11 cellular contexts compared by ENCODE assay signal in the genomic region with DNA sequence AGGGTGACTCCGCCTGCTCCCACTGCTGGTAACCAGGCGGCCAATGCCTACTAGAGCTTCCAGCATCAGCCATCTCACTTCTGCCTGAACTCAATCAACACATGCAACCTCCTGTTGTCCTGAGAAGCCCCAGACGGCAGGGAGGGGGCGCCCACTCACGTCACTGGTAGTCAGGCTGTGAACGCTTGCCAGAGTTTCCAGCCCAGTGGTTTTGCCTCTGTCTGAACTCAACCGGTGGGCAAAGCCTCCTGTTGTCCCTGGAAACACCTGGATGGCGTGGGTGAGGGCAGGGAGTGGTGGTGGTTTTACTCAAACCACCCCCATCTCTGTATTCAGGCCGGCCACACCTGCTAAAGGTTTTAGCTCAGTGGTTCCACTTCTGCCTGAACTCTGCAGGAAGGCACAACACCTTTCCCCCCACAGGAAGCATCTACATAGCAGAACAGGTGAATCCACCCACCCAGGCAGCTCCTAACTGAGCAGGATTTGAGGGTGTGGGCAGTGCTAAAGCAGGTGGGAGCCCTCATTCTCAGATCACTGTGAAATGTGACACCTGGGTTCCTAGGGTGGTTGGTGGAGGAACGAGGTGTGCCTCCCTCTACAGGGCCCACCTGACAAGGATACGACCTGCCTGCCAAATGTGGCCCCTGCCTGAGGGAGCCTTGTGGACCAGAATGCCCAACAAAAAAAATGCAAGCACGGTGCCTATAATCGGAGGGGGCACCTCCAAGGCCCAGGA.
A peak's percentile ranks its signal among the peaks of the same experiment; 100 is the strongest.
DNase-seq lines count a peak whose midpoint lies in the region; ATAC-seq lines count a peak whose summit lies in the region.
"Had no signal": no experiment of that assay in that cellular context is flagged by ENCODE, and none has a peak within 500 bp of the region (broad histone marks: within the 10 kb centered on the region; RNA-seq: fewer than 3 reads in every experiment).

No MANE protein-coding gene starts in this region.

- intact Hi-C loops in left ventricle myocardium superior (cut with micrococcal nuclease) = no loop called here

- ATAC-seq in GM19467 (IDR thresholded peaks at IDR 0.05; ENCODE audit: unreplicated experiment) (peak; percentile 23), HG03025 (IDR thresholded peaks at IDR 0.05; ENCODE audit: low FRiP score, unreplicated experiment) (peak; percentile 25), HG03045 (IDR thresholded peaks at IDR 0.05; ENCODE audit: unreplicated experiment) (no peak), left ventricle myocardium superior (no peak)
- ATAC-seq in stimulated activated naive CD8-positive, alpha-beta T cell treated with anti-CD3 and anti-CD28 coated beads, Interleukin-15, Interleukin-2, amounts not matched to agents 100 U/mL and 50 U/mL, for 24 hours = peak; percentile 23
- ATAC-seq: natural killer cell treated with Interleukin-12 subunit alpha and Interleukin-12 subunit beta and Interleukin-15 and Interleukin-18, amount 100 ng/mL, for 72 hours had no signal

- DNase-seq in SHP77 (lab: John Stamatoyannopoulos, UW) = peak; percentile 29 to 58
- no peak for DNase-seq in stimulated activated naive CD8-positive, alpha-beta T cell treated with anti-CD3 and anti-CD28 coated beads, Interleukin-15, Interleukin-2, amounts not matched to agents 100 U/mL and 50 U/mL, for 24 hours
- DNase-seq in T-helper 1 cell = no peak
- no peak for DNase-seq in left ventricle myocardium superior
- DNase-seq: activated T-cell treated with anti-CD3 and anti-CD28 coated beads, Interleukin-2, amount 50 U/mL, for 24 hours; cerebellar nuclear complex; NCI-H1436 had no signal

Comparison
In these comparisons a context has a peak if more than half of its experiments do, and no peak if none do; other contexts are left out.
1. ATAC-seq: peak in GM19467 (single experiment), HG03025 (single experiment) and stimulated activated naive CD8-positive, alpha-beta T cell treated with anti-CD3 and anti-CD28 coated beads, Interleukin-15, Interleukin-2, amounts not matched to agents 100 U/mL and 50 U/mL, for 24 hours (single experiment); none in HG03045 (single experiment) and left ventricle myocardium superior (single experiment).
2. DNase-seq: peak in SHP77 (2 of 2); none in stimulated activated naive CD8-positive, alpha-beta T cell treated with anti-CD3 and anti-CD28 coated beads, Interleukin-15, Interleukin-2, amounts not matched to agents 100 U/mL and 50 U/mL, for 24 hours (single experiment), T-helper 1 cell (0 of 5) and left ventricle myocardium superior (single experiment).